In genomic region chr5:39714036-39714698, GRCh38 we compare ENCODE assay signal across 8 cellular contexts.
DNase-seq lines count a peak whose midpoint lies in the region; ATAC-seq, FAIRE-seq and TF ChIP-seq lines count a peak whose summit lies in the region.

No MANE protein-coding gene starts in this region.

- WGBS in adrenal gland, 4 donors, result 32 to 39% (median 37%) methylated on average over 2 of the region's 2 CpGs

- intact Hi-C loops in adrenal gland (cut with DNase I), result loop anchor here in 1 of 2 donors (5.0 kb wide), 1 partner anchor 973 kb away; no protein-coding TSS in a partner anchor

- peak; percentile 42 to 73 (median 60) for TF ChIP-seq CTCF in adrenal gland (IDR thresholded peaks at IDR 0.05)
- peak; percentile 42 to 73 for TF ChIP-seq CTCF in right atrium auricular region (IDR thresholded peaks at IDR 0.05)

- no peak for TF ChIP-seq POLR2A in H54 (IDR thresholded peaks at IDR 0.05; ENCODE audit: low read depth, low read length)
- no peak for TF ChIP-seq POLR2A in adrenal gland (IDR thresholded peaks at IDR 0.05)

- peak; percentile 97 for FAIRE-seq in H54 (lab: Jason Lieb, UNC)

- H3K27me3 ChIP-seq in adrenal gland (no peaks in the 10 kb centered on the region), right atrium auricular region (no peaks in the 10 kb centered on the region), skeletal muscle satellite cell (ENCODE audit: control insufficient read depth, insufficient read depth, low read length) (no peaks in the 10 kb centered on the region)

- DNase-seq in CD1c-positive myeloid dendritic cell (ENCODE audit: extremely low spot score), result peak; percentile 63
- no peak for DNase-seq in H54 (ENCODE audit: insufficient read length, low spot score)
- peak; percentile 71 for DNase-seq in NOMO-1 treated with dmso at 0.1 percent for 144 hours (lab: John Stamatoyannopoulos, UW; ENCODE audit: unreplicated experiment)
- DNase-seq in adrenal gland, result peak; percentile 14 to 66 (median 32)
- no peak for DNase-seq in right atrium auricular region (ENCODE audit: low spot score)

- H3K36me3 ChIP-seq in adrenal gland (replicated peaks in 1 of 2) (no peaks in the 10 kb centered on the region), right atrium auricular region (no peaks in the 10 kb centered on the region), skeletal muscle satellite cell (ENCODE audit: insufficient read depth, low read length) (no peaks in the 10 kb centered on the region)

- no peak overlapping the region for H3K27ac ChIP-seq in adrenal gland
- no peak overlapping the region for H3K27ac ChIP-seq in right atrium auricular region

- peaks cover 0 to 5% of the 10 kb centered on the region in 2 donors for H3K4me1 ChIP-seq in adrenal gland (replicated peaks in 1 of 2)
- no peaks in the 10 kb centered on the region for H3K4me1 ChIP-seq in right atrium auricular region
- peaks cover 38% of the 10 kb centered on the region for H3K4me1 ChIP-seq in skeletal muscle satellite cell (ENCODE audit: control insufficient read depth, insufficient read depth, low read length)

- H3K4me2 ChIP-seq in skeletal muscle satellite cell (ENCODE audit: low read length), result peak overlapping the region; percentile 10

- ATAC-seq in GM18520 (IDR thresholded peaks at IDR 0.05; ENCODE audit: unreplicated experiment) (no peak), HG02938 (IDR thresholded peaks at IDR 0.05; ENCODE audit: unreplicated experiment) (no peak)

- H3K4me3 ChIP-seq in adrenal gland (no peak overlapping the region), right atrium auricular region (no peak overlapping the region), skeletal muscle satellite cell (ENCODE audit: low read length) (no peak overlapping the region)

- H3K9me3 ChIP-seq in adrenal gland (replicated peaks in 1 of 3) (no peaks in the 10 kb centered on the region), right atrium auricular region (no peaks in the 10 kb centered on the region), skeletal muscle satellite cell (replicated peaks; ENCODE audit: low read length) (no peaks in the 10 kb centered on the region)

- peak overlapping the region; percentile 52 for H3K9ac ChIP-seq in skeletal muscle satellite cell (ENCODE audit: low read depth, low read length)

Comparison
In these comparisons a context has a peak if more than half of its experiments do, and no peak if none do; other contexts are left out.
1. DNase-seq: peak in CD1c-positive myeloid dendritic cell (single experiment), NOMO-1 treated with dmso at 0.1 percent for 144 hours (single experiment) and adrenal gland (7 of 7); none in H54 (single experiment) and right atrium auricular region (single experiment).